Comparison of ENCODE assay signal across 1 cellular context in genomic region chr19:39539519-39540332, GRCh38.
A peak's percentile ranks its signal among the peaks of the same experiment; 100 is the strongest.
TF ChIP-seq lines count a peak whose summit lies in the region.

A gene with protein sequence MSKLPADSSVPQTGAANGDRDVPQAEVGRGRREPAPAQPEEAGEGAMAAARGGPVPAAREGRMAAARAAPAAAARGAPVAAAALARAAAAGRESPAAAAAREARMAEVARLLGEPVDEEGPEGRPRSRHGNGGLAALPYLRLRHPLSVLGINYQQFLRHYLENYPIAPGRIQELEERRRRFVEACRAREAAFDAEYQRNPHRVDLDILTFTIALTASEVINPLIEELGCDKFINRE (minus strand): TSS chr19:39540161. CDS start chr19:39540079, 82 bp downstream.

TF ChIP-seq in HepG2, 621 proteins besides CTCF, POLR2A, EP300 and RAD21 (continued from another document and continues in another):
- TF ChIP-seq ATF5 (CRISPR knock-in tag; IDR thresholded peaks at IDR 0.05; ENCODE audit: low read depth) (no peak), RNF2 (conservative IDR thresholded peaks at IDR 0.05; ENCODE audit: low read depth) (0 out of 2 replicates have a peak, but pooled peaks have one; percentile 50), CBFB (CRISPR knock-in tag; IDR thresholded peaks at IDR 0.05) (no peak), NR0B2 (CRISPR knock-in tag; IDR thresholded peaks at IDR 0.05) (peak; percentile 65; the same call in 1 of the 2 replicates), ZNF839 (CRISPR knock-in tag; IDR thresholded peaks at IDR 0.05; ENCODE audit: borderline replicate concordance) (no peak), ZNF703 (CRISPR knock-in tag; IDR thresholded peaks at IDR 0.05; ENCODE audit: borderline replicate concordance) (no peak), KMT2A (CRISPR knock-in tag; IDR thresholded peaks at IDR 0.05) (peak; percentile 70; the same call in 1 of the 2 replicates), ZFP36L2 (CRISPR knock-in tag; IDR thresholded peaks at IDR 0.05) (no peak), SAP130 (CRISPR knock-in tag; IDR thresholded peaks at IDR 0.05; ENCODE audit: low read depth) (peak; percentile 76), LCORL (IDR thresholded peaks at IDR 0.05) (no peak), LCORL (CRISPR knock-in tag; IDR thresholded peaks at IDR 0.05) (no peak), ZXDC (CRISPR knock-in tag; IDR thresholded peaks at IDR 0.05) (no peak), RBFOX2 (IDR thresholded peaks at IDR 0.05; ENCODE audit: low read depth, low read length) (peak; percentile 87), HOXA9 (CRISPR knock-in tag; IDR thresholded peaks at IDR 0.05; ENCODE audit: borderline replicate concordance) (no peak), ZFAT (CRISPR knock-in tag; conservative IDR thresholded peaks at IDR 0.05) (no peak), ZNF503 (CRISPR knock-in tag; IDR thresholded peaks at IDR 0.05) (0 out of 2 replicates have a peak, but pooled peaks have one; percentile 49), MATR3 (CRISPR knock-in tag; IDR thresholded peaks at IDR 0.05) (no peak), ZNF382 (CRISPR knock-in tag; IDR thresholded peaks at IDR 0.05; ENCODE audit: borderline replicate concordance) (no peak), HNF4G (IDR thresholded peaks at IDR 0.05; ENCODE audit: borderline replicate concordance, low read depth, low read length) (no peak), HNF4G (CRISPR knock-in tag; IDR thresholded peaks at IDR 0.05; ENCODE audit: borderline replicate concordance, low read depth) (0 out of 2 replicates have a peak, but pooled peaks have one; percentile 13), ZBTB20 (CRISPR knock-in tag; IDR thresholded peaks at IDR 0.05; ENCODE audit: borderline replicate concordance, low read depth) (no peak), NFYB (CRISPR knock-in tag; IDR thresholded peaks at IDR 0.05) (no peak), ZNF264 (CRISPR knock-in tag; IDR thresholded peaks at IDR 0.05) (0 out of 2 replicates have a peak, but pooled peaks have one; percentile 43), NFATC3 (CRISPR knock-in tag; IDR thresholded peaks at IDR 0.05) (no peak), ELK4 (CRISPR knock-in tag; IDR thresholded peaks at IDR 0.05; ENCODE audit: borderline replicate concordance) (no peak), ZNF124 (CRISPR knock-in tag; IDR thresholded peaks at IDR 0.05) (no peak), ZNF672 (CRISPR knock-in tag; IDR thresholded peaks at IDR 0.05) (no peak), ZNF235 (CRISPR knock-in tag; IDR thresholded peaks at IDR 0.05; ENCODE audit: borderline replicate concordance) (no peak; the same call in 1 of the 2 replicates), NR2C2 (CRISPR knock-in tag; IDR thresholded peaks at IDR 0.05; ENCODE audit: borderline replicate concordance) (no peak), ZBTB37 (CRISPR knock-in tag; IDR thresholded peaks at IDR 0.05) (no peak), ARNT2 (CRISPR knock-in tag; IDR thresholded peaks at IDR 0.05; ENCODE audit: low read depth) (peak; percentile 59; the same call in 1 of the 2 replicates), CCAR2 (optimal IDR thresholded peaks at IDR 0.05; ENCODE audit: low read depth, low read length) (no peak), AKNA (CRISPR knock-in tag; IDR thresholded peaks at IDR 0.05; ENCODE audit: borderline replicate concordance) (peak; percentile 61; the same call in 1 of the 2 replicates), JDP2 (CRISPR knock-in tag; IDR thresholded peaks at IDR 0.05; ENCODE audit: borderline replicate concordance) (no peak)
- TF ChIP-seq, protein P1, sequence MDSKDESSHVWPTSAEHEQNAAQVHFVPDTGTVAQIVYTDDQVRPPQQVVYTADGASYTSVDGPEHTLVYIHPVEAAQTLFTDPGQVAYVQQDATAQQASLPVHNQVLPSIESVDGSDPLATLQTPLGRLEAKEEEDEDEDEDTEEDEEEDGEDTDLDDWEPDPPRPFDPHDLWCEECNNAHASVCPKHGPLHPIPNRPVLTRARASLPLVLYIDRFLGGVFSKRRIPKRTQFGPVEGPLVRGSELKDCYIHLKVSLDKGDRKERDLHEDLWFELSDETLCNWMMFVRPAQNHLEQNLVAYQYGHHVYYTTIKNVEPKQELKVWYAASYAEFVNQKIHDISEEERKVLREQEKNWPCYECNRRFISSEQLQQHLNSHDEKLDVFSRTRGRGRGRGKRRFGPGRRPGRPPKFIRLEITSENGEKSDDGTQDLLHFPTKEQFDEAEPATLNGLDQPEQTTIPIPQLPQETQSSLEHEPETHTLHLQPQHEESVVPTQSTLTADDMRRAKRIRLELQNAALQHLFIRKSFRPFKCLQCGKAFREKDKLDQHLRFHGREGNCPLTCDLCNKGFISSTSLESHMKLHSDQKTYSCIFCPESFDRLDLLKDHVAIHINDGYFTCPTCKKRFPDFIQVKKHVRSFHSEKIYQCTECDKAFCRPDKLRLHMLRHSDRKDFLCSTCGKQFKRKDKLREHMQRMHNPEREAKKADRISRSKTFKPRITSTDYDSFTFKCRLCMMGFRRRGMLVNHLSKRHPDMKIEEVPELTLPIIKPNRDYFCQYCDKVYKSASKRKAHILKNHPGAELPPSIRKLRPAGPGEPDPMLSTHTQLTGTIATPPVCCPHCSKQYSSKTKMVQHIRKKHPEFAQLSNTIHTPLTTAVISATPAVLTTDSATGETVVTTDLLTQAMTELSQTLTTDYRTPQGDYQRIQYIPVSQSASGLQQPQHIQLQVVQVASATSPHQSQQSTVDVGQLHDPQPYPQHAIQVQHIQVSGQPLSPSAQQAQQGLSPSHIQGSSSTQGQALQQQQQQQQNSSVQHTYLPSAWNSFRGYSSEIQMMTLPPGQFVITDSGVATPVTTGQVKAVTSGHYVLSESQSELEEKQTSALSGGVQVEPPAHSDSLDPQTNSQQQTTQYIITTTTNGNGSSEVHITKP (CRISPR knock-in tag; IDR thresholded peaks at IDR 0.05; ENCODE audit: low read depth): no peak
- TF ChIP-seq, protein P2, sequence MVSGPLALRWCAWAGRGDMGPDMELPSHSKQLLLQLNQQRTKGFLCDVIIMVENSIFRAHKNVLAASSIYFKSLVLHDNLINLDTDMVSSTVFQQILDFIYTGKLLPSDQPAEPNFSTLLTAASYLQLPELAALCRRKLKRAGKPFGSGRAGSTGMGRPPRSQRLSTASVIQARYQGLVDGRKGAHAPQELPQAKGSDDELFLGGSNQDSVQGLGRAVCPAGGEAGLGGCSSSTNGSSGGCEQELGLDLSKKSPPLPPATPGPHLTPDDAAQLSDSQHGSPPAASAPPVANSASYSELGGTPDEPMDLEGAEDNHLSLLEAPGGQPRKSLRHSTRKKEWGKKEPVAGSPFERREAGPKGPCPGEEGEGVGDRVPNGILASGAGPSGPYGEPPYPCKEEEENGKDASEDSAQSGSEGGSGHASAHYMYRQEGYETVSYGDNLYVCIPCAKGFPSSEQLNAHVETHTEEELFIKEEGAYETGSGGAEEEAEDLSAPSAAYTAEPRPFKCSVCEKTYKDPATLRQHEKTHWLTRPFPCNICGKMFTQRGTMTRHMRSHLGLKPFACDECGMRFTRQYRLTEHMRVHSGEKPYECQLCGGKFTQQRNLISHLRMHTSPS (CRISPR knock-in tag; IDR thresholded peaks at IDR 0.05; ENCODE audit: low read depth): no peak
- TF ChIP-seq, protein P3, sequence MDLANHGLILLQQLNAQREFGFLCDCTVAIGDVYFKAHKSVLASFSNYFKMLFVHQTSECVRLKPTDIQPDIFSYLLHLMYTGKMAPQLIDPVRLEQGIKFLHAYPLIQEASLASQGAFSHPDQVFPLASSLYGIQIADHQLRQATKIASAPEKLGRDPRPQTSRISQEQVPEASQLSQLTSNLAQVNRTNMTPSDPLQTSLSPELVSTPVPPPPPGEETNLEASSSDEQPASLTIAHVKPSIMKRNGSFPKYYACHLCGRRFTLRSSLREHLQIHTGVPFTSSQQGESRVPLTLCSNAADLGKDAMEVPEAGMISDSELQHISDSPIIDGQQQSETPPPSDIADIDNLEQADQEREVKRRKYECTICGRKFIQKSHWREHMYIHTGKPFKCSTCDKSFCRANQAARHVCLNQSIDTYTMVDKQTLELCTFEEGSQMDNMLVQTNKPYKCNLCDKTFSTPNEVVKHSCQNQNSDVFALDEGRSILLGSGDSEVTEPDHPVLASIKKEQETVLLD (CRISPR knock-in tag; IDR thresholded peaks at IDR 0.05; ENCODE audit: low read depth): no peak
